In the genomic region with DNA sequence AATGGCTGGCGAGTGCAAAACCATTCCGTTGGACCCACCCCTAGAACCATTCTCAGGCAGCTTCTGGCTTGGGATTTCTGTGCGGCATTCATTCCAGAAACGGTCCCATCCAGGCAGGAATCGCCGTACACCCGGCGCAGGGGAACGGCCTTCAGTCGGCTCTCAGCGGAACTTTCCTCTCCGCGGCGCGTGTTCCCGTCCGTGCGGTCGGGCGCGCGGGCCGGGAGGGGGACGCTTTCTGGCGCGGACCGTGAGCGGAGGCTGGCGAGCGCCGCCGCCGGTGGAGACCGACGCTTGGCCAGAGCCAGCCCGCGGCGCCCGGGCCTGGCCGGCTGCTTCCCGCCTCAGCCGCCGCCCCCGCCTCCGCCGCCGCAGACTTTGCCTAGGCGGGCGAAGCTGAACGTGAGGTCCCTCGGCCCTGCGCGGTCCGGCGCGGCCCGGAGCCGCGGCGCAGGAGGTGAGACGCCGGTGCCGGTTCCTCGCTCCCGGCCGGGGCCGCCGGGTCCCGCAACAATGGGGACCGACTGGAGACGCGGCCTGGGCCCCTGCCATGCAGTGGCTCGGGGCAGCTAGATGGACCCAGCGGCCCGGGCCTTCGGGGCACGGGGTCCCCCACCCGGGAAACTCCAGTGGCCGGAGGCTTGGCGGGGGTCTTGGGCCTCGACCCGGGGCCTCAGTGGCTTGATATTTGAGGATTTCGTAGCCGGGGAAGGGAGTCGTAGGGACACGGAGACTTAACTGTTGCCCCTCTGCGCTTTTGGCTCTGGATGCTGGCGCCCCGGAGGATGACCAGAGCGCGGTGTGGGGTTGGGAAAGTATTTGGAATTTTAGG, we compare ENCODE assay signal across 1 cellular context.
TF ChIP-seq lines count a peak whose summit lies in the region.

Gene RAD54L2, plus strand, starts transcription at position 261 of the 832 bp plus-strand sequence. CDS start 51,702 bp downstream, outside the sequence.

TF ChIP-seq in K562, 482 proteins besides CTCF, POLR2A, EP300 and RAD21 (continued from another document and continues in another):
- TF ChIP-seq JUND (IDR thresholded peaks at IDR 0.05; ENCODE audit: borderline replicate concordance, low read depth, low read length) (peak; percentile 44; the same call in 1 of the 2 replicates), JUND (tag; IDR thresholded peaks at IDR 0.05; ENCODE audit: borderline replicate concordance, low read depth, low read length) (peak; percentile 33; the same call in 1 of the 3 replicates), PYGO2 (tag; IDR thresholded peaks at IDR 0.05) (no peak), NCOA4 (IDR thresholded peaks at IDR 0.05; ENCODE audit: partially characterized antibody) (no peak), HDGF (IDR thresholded peaks at IDR 0.05) (no peak), MAFK (IDR thresholded peaks at IDR 0.05; ENCODE audit: low read length) (no peak), U2AF2 (optimal IDR thresholded peaks at IDR 0.05; ENCODE audit: low read depth, low read length) (no peak), ZNF785 (CRISPR knock-in tag; IDR thresholded peaks at IDR 0.05) (no peak), CBX3 (IDR thresholded peaks at IDR 0.05; ENCODE audit: borderline replicate concordance in 1 of 2, low read length in 2 of 2) (peak in 1 of 2 experiments; percentile 63; a peak in 1 of 3 replicates), IRF2 (CRISPR knock-in tag; IDR thresholded peaks at IDR 0.05) (no peak), ZNF133 (CRISPR knock-in tag; IDR thresholded peaks at IDR 0.05) (no peak), EZH2 (IDR thresholded peaks at IDR 0.05; ENCODE audit: borderline replicate concordance, low read depth, low read length) (no peak), NFYB (IDR thresholded peaks at IDR 0.05; ENCODE audit: extremely low read depth, insufficient read length) (no peak), ZNF57 (CRISPR knock-in tag; IDR thresholded peaks at IDR 0.05) (no peak), FOXK2 (conservative IDR thresholded peaks at IDR 0.05 in 1 of 2, IDR thresholded peaks at IDR 0.05 in 1 of 2; ENCODE audit: low read depth in 2 of 2) (no peak), ZNF354B (CRISPR knock-in tag; IDR thresholded peaks at IDR 0.05) (no peak), STAT5A (IDR thresholded peaks at IDR 0.05; ENCODE audit: borderline replicate concordance, low read length) (no peak), THRAP3 (IDR thresholded peaks at IDR 0.05; ENCODE audit: borderline replicate concordance) (no peak), DLX4 (CRISPR knock-in tag; IDR thresholded peaks at IDR 0.05) (no peak), SMAD4 (CRISPR knock-in tag; conservative IDR thresholded peaks at IDR 0.05) (peak; percentile 80), ZNF224 (CRISPR knock-in tag; IDR thresholded peaks at IDR 0.05) (no peak), SUPT5H (IDR thresholded peaks at IDR 0.05) (peak; percentile 29; the same call in 1 of the 2 replicates), MTF1 (CRISPR knock-in tag; IDR thresholded peaks at IDR 0.05; ENCODE audit: borderline replicate concordance) (no peak), ZBTB7A (IDR thresholded peaks at IDR 0.05; ENCODE audit: borderline replicate concordance, control insufficient read depth, low read depth, low read length) (peak; percentile 37; the same call in 1 of the 2 replicates), PHTF2 (CRISPR knock-in tag; IDR thresholded peaks at IDR 0.05) (no peak), NR2C2 (CRISPR knock-in tag; IDR thresholded peaks at IDR 0.05) (peak; percentile 75), NR2C2 (tag; IDR thresholded peaks at IDR 0.05) (peak; percentile 73), SIN3B (IDR thresholded peaks at IDR 0.05; ENCODE audit: low read depth) (peak; percentile 91), NCOR1 (IDR thresholded peaks at IDR 0.05) (no peak), DEAF1 (CRISPR knock-in tag; IDR thresholded peaks at IDR 0.05) (no peak), ZNF347 (CRISPR knock-in tag; IDR thresholded peaks at IDR 0.05; ENCODE audit: low read depth) (no peak), C11orf30 (IDR thresholded peaks at IDR 0.05; ENCODE audit: low read depth) (peak; percentile 83), TAF7 (tag; IDR thresholded peaks at IDR 0.05) (peak; percentile 92), TFAM (CRISPR knock-in tag; conservative IDR thresholded peaks at IDR 0.05) (no peak), SAFB (IDR thresholded peaks at IDR 0.05; ENCODE audit: borderline replicate concordance, low read depth, low read length) (no peak), FOXM1 (IDR thresholded peaks at IDR 0.05; ENCODE audit: low read depth) (no peak), FOXM1 (CRISPR knock-in tag; IDR thresholded peaks at IDR 0.05; ENCODE audit: low read depth) (no peak), ZKSCAN3 (CRISPR knock-in tag; IDR thresholded peaks at IDR 0.05) (no peak), SRF (CRISPR knock-in tag; IDR thresholded peaks at IDR 0.05) (peak in 1 of 2 experiments; percentile 46; a peak in 1 of 4 replicates), ZBTB40 (IDR thresholded peaks at IDR 0.05) (peak; percentile 94), ZBTB40 (CRISPR knock-in tag; IDR thresholded peaks at IDR 0.05) (no peak), TCF7L2 (IDR thresholded peaks at IDR 0.05; ENCODE audit: low read depth, low read length) (no peak), ZFP91 (CRISPR knock-in tag; IDR thresholded peaks at IDR 0.05) (no peak), TEAD4 (IDR thresholded peaks at IDR 0.05; ENCODE audit: low read length) (no peak; the same call in 1 of the 2 replicates), TEAD4 (CRISPR knock-in tag; IDR thresholded peaks at IDR 0.05; ENCODE audit: borderline replicate concordance) (no peak)
- TF ChIP-seq, protein P1, sequence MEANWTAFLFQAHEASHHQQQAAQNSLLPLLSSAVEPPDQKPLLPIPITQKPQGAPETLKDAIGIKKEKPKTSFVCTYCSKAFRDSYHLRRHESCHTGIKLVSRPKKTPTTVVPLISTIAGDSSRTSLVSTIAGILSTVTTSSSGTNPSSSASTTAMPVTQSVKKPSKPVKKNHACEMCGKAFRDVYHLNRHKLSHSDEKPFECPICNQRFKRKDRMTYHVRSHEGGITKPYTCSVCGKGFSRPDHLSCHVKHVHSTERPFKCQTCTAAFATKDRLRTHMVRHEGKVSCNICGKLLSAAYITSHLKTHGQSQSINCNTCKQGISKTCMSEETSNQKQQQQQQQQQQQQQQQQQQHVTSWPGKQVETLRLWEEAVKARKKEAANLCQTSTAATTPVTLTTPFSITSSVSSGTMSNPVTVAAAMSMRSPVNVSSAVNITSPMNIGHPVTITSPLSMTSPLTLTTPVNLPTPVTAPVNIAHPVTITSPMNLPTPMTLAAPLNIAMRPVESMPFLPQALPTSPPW (CRISPR knock-in tag; IDR thresholded peaks at IDR 0.05) = peak; percentile 34; the same call in 1 of the 2 replicates
- TF ChIP-seq, protein P2, sequence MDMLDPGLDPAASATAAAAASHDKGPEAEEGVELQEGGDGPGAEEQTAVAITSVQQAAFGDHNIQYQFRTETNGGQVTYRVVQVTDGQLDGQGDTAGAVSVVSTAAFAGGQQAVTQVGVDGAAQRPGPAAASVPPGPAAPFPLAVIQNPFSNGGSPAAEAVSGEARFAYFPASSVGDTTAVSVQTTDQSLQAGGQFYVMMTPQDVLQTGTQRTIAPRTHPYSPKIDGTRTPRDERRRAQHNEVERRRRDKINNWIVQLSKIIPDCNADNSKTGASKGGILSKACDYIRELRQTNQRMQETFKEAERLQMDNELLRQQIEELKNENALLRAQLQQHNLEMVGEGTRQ (CRISPR knock-in tag; IDR thresholded peaks at IDR 0.05) = no peak
- TF ChIP-seq, protein P3, sequence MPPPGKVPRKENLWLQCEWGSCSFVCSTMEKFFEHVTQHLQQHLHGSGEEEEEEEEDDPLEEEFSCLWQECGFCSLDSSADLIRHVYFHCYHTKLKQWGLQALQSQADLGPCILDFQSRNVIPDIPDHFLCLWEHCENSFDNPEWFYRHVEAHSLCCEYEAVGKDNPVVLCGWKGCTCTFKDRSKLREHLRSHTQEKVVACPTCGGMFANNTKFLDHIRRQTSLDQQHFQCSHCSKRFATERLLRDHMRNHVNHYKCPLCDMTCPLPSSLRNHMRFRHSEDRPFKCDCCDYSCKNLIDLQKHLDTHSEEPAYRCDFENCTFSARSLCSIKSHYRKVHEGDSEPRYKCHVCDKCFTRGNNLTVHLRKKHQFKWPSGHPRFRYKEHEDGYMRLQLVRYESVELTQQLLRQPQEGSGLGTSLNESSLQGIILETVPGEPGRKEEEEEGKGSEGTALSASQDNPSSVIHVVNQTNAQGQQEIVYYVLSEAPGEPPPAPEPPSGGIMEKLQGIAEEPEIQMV (tag; conservative IDR thresholded peaks at IDR 0.05; ENCODE audit: low read depth) = no peak
